8 cellular contexts compared by ENCODE assay signal in the genomic region with DNA sequence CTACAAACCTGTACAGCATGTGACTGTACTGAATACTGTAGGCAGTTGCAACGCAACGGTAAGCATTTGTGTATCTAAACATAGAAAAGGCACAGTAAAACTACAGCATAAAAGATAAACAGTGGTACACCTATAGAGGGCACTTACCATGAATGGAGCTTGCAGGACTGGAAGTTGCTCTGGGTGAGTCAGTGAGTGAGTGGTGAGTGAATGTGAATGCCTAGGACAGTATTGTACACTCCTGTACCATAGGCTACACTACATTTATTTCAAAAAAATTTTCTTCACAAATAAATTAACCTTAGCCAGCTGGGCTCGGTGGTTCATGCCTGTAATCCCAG.
DNase-seq lines count a peak whose midpoint lies in the region; ATAC-seq, FAIRE-seq and TF ChIP-seq lines count a peak whose summit lies in the region.
"Not testable (repeated sequence)": the region's sequence is repeated elsewhere in the genome, so short reads cannot be mapped to it uniquely, and the experiment has no call there.

No MANE protein-coding gene starts in this region.

- not testable (repeated sequence) for H3K9me3 Mint-ChIP-seq in natural killer cell treated with Interleukin-12 subunit alpha and Interleukin-12 subunit beta and Interleukin-15 and Interleukin-18, amount 100 ng/mL, for 72 hours

- not testable (repeated sequence) for H3K27ac ChIP-seq in RWPE2 (ENCODE audit: poor library complexity, severe bottlenecking); foreskin keratinocyte
- H3K27ac ChIP-seq in heart right ventricle (peak overlapping the region in 7 of 10 donors; percentile 14 to 88 (median 52)), right cardiac atrium (ENCODE audit: low read length) (peak overlapping the region; percentile 46)

- not testable (repeated sequence) for H3K27me3 ChIP-seq in RWPE2 (ENCODE audit: insufficient read depth, poor library complexity, severe bottlenecking); bronchial epithelial cell (ENCODE audit: control insufficient read depth, insufficient read depth, low read length); foreskin keratinocyte; heart right ventricle; right cardiac atrium (ENCODE audit: control insufficient read depth, insufficient read depth)

- WGBS in heart right ventricle, 2 donors: 50 to 52% methylated on average over 3 of the region's 3 CpGs
- WGBS in right cardiac atrium: 49% methylated on average over 3 of the region's 3 CpGs

- H3K4me3 ChIP-seq in RWPE2 (ENCODE audit: severe bottlenecking); bronchial epithelial cell (ENCODE audit: low read depth, low read length); heart right ventricle; right cardiac atrium (ENCODE audit: low read length): not testable (repeated sequence)

- peaks cover 20 to 39% of the 10 kb centered on the region in 2 donors for H3K4me1 Mint-ChIP-seq in natural killer cell treated with Interleukin-12 subunit alpha and Interleukin-12 subunit beta and Interleukin-15 and Interleukin-18, amount 100 ng/mL, for 72 hours (ENCODE audit: low read depth in 2 of 2)

- not testable (repeated sequence) for DNase-seq in RWPE2 (ENCODE audit: low spot score); heart right ventricle; left ventricle myocardium superior; right cardiac atrium
- DNase-seq in bronchial epithelial cell (ENCODE audit: low read depth) (peak; percentile 64), foreskin keratinocyte (peak in 1 of 2 donors; percentile 57)
- peak; percentile 31 for DNase-seq in natural killer cell treated with Interleukin-12 subunit alpha and Interleukin-12 subunit beta and Interleukin-15 and Interleukin-18, amount 100 ng/mL, for 72 hours (ENCODE audit: low spot score)

- H3K36me3 ChIP-seq in RWPE2 (ENCODE audit: low read depth); bronchial epithelial cell (ENCODE audit: control insufficient read depth, insufficient read depth, low read length); heart right ventricle: not testable (repeated sequence)

- intact Hi-C loops in heart right ventricle (cut with DNase I): loop anchor here in 4 of 10 donors (5.0 to 10.0 kb wide), 4 partner anchors 43 to 83 kb away; no protein-coding TSS in a partner anchor
- intact Hi-C loops in left ventricle myocardium superior (cut with micrococcal nuclease): not testable (repeated sequence)
- intact Hi-C loops in right cardiac atrium (cut with DNase I): loop anchor here in 1 of 4 donors (10.0 kb wide), 1 partner anchor 85 kb away; no protein-coding TSS in a partner anchor

- H3K27me3 Mint-ChIP-seq in natural killer cell treated with Interleukin-12 subunit alpha and Interleukin-12 subunit beta and Interleukin-15 and Interleukin-18, amount 100 ng/mL, for 72 hours: not testable (repeated sequence)

- not testable (repeated sequence) for H3K4me1 ChIP-seq in RWPE2 (ENCODE audit: insufficient read depth, poor library complexity, severe bottlenecking); foreskin keratinocyte
- peaks cover 16 to 75% (median 48%) of the 10 kb centered on the region in 9 donors for H3K4me1 ChIP-seq in heart right ventricle
- H3K4me1 ChIP-seq in right cardiac atrium (ENCODE audit: control insufficient read depth, insufficient read depth, low read length): peaks cover 11% of the 10 kb centered on the region

- H3K27ac Mint-ChIP-seq in natural killer cell treated with Interleukin-12 subunit alpha and Interleukin-12 subunit beta and Interleukin-15 and Interleukin-18, amount 100 ng/mL, for 72 hours: not testable (repeated sequence)

- not testable (repeated sequence) for H3K9me3 ChIP-seq in RWPE2 (ENCODE audit: severe bottlenecking); heart right ventricle; right cardiac atrium (ENCODE audit: control insufficient read depth, low read length)

- not testable (repeated sequence) for H3K36me3 Mint-ChIP-seq in natural killer cell treated with Interleukin-12 subunit alpha and Interleukin-12 subunit beta and Interleukin-15 and Interleukin-18, amount 100 ng/mL, for 72 hours

- not testable (repeated sequence) for H3K4me3 Mint-ChIP-seq in natural killer cell treated with Interleukin-12 subunit alpha and Interleukin-12 subunit beta and Interleukin-15 and Interleukin-18, amount 100 ng/mL, for 72 hours

- TF ChIP-seq CTCF in RWPE2 (IDR thresholded peaks at IDR 0.05; ENCODE audit: poor library complexity, severe bottlenecking); heart right ventricle (IDR thresholded peaks at IDR 0.05): not testable (repeated sequence)
- peak; percentile 14 for TF ChIP-seq CTCF in bronchial epithelial cell (IDR thresholded peaks at IDR 0.05; ENCODE audit: insufficient read depth, low read length, severe bottlenecking)
- peak; percentile 59 for TF ChIP-seq CTCF in foreskin keratinocyte (conservative IDR thresholded peaks at IDR 0.05)

- peak; percentile 53 for ATAC-seq in RWPE2 (ENCODE audit: low read depth)
- peak; percentile 60 for ATAC-seq in esophagus mucosa
- peak; percentile 78 for ATAC-seq in foreskin keratinocyte
- peak in 2 of 8 donors; percentile 15 to 18 for ATAC-seq in heart right ventricle
- peak; percentile 7 for ATAC-seq in left ventricle myocardium superior
- not testable (repeated sequence) for ATAC-seq in right cardiac atrium; natural killer cell treated with Interleukin-12 subunit alpha and Interleukin-12 subunit beta and Interleukin-15 and Interleukin-18, amount 100 ng/mL, for 72 hours

- FAIRE-seq in bronchial epithelial cell (lab: Jason Lieb, UNC): not testable (repeated sequence)
